ENCODE assay signal across 1 cellular context in genomic region chr11:118911880-118912741, GRCh38.
A peak's percentile ranks its signal among the peaks of the same experiment; 100 is the strongest.
TF ChIP-seq lines count a peak whose summit lies in the region.

No MANE protein-coding gene starts in this region.

TF ChIP-seq in HepG2, 621 proteins besides CTCF, POLR2A, EP300 and RAD21 (continued from another document and continues in another):
- TF ChIP-seq UBTF (CRISPR knock-in tag; IDR thresholded peaks at IDR 0.05) (no peak; the same call in 1 of the 2 replicates), CAMTA2 (CRISPR knock-in tag; IDR thresholded peaks at IDR 0.05; ENCODE audit: borderline replicate concordance) (no peak), ZNF431 (CRISPR knock-in tag; IDR thresholded peaks at IDR 0.05; ENCODE audit: borderline replicate concordance, low read depth) (no peak), ZBTB39 (CRISPR knock-in tag; IDR thresholded peaks at IDR 0.05) (no peak), ZNF256 (CRISPR knock-in tag; conservative IDR thresholded peaks at IDR 0.05) (no peak), NFKBIZ (CRISPR knock-in tag; IDR thresholded peaks at IDR 0.05) (no peak), TAF1 (CRISPR knock-in tag; IDR thresholded peaks at IDR 0.05) (peak; percentile 57; the same call in 1 of the 2 replicates), NCOA2 (CRISPR knock-in tag; IDR thresholded peaks at IDR 0.05) (peak; percentile 17; the same call in 1 of the 2 replicates), RARG (CRISPR knock-in tag; IDR thresholded peaks at IDR 0.05; ENCODE audit: low read depth) (no peak), ZBTB34 (CRISPR knock-in tag; IDR thresholded peaks at IDR 0.05) (no peak), ZNF335 (CRISPR knock-in tag; IDR thresholded peaks at IDR 0.05) (no peak), ZSCAN12 (CRISPR knock-in tag; IDR thresholded peaks at IDR 0.05) (no peak), ZNF30 (CRISPR knock-in tag; IDR thresholded peaks at IDR 0.05) (no peak), ZFP62 (CRISPR knock-in tag; IDR thresholded peaks at IDR 0.05) (no peak), U2AF2 (IDR thresholded peaks at IDR 0.05; ENCODE audit: low read depth, low read length) (no peak), SRSF1 (optimal IDR thresholded peaks at IDR 0.05; ENCODE audit: low read depth, low read length) (peak; percentile 59), SKIL (CRISPR knock-in tag; IDR thresholded peaks at IDR 0.05; ENCODE audit: borderline replicate concordance) (peak; percentile 49; the same call in 1 of the 2 replicates), ZNF678 (CRISPR knock-in tag; IDR thresholded peaks at IDR 0.05) (no peak), KMT2A (CRISPR knock-in tag; IDR thresholded peaks at IDR 0.05) (no peak), ZFP37 (CRISPR knock-in tag; IDR thresholded peaks at IDR 0.05; ENCODE audit: borderline replicate concordance) (no peak), E2F1 (CRISPR knock-in tag; IDR thresholded peaks at IDR 0.05) (no peak), ZFP1 (CRISPR knock-in tag; IDR thresholded peaks at IDR 0.05) (no peak), RXRA (CRISPR knock-in tag; IDR thresholded peaks at IDR 0.05) (peak; percentile 31), ZFY (CRISPR knock-in tag; IDR thresholded peaks at IDR 0.05) (no peak), HCFC1 (IDR thresholded peaks at IDR 0.05; ENCODE audit: low read depth, low read length) (no peak), ZNF333 (CRISPR knock-in tag; IDR thresholded peaks at IDR 0.05; ENCODE audit: borderline replicate concordance) (no peak), ZNF724P (CRISPR knock-in tag; IDR thresholded peaks at IDR 0.05; ENCODE audit: borderline replicate concordance) (no peak), ADNP (CRISPR knock-in tag; IDR thresholded peaks at IDR 0.05) (no peak), CHCHD3 (CRISPR knock-in tag; IDR thresholded peaks at IDR 0.05) (no peak), JDP2 (CRISPR knock-in tag; IDR thresholded peaks at IDR 0.05; ENCODE audit: borderline replicate concordance) (no peak), KLF6 (CRISPR knock-in tag; IDR thresholded peaks at IDR 0.05) (no peak), ZNF562 (CRISPR knock-in tag; IDR thresholded peaks at IDR 0.05; ENCODE audit: borderline replicate concordance) (no peak), YEATS4 (CRISPR knock-in tag; IDR thresholded peaks at IDR 0.05; ENCODE audit: borderline replicate concordance) (peak; percentile 20; the same call in 1 of the 2 replicates), SIX1 (CRISPR knock-in tag; IDR thresholded peaks at IDR 0.05; ENCODE audit: borderline replicate concordance) (no peak), ZNF264 (CRISPR knock-in tag; IDR thresholded peaks at IDR 0.05) (no peak), ZNF232 (CRISPR knock-in tag; IDR thresholded peaks at IDR 0.05; ENCODE audit: borderline replicate concordance) (no peak), MED1 (CRISPR knock-in tag; IDR thresholded peaks at IDR 0.05) (no peak; the same call in none of the 2 replicates), ZBTB7A (CRISPR knock-in tag; IDR thresholded peaks at IDR 0.05) (peak; percentile 71; the same call in 1 of the 2 replicates), SRSF4 (IDR thresholded peaks at IDR 0.05; ENCODE audit: low read depth, low read length, poor library complexity, severe bottlenecking) (no peak), ZNF33B (CRISPR knock-in tag; IDR thresholded peaks at IDR 0.05) (no peak), ZNF652 (CRISPR knock-in tag; IDR thresholded peaks at IDR 0.05; ENCODE audit: borderline replicate concordance, low read depth) (peak; percentile 97), ATM (IDR thresholded peaks at IDR 0.05; ENCODE audit: borderline replicate concordance) (no peak), IRF2 (CRISPR knock-in tag; IDR thresholded peaks at IDR 0.05) (no peak), HNRNPL (IDR thresholded peaks at IDR 0.05; ENCODE audit: low read depth, low read length) (no peak), ZNF343 (CRISPR knock-in tag; IDR thresholded peaks at IDR 0.05) (0 out of 2 replicates have a peak, but pooled peaks have one; percentile 29), ZNF350 (CRISPR knock-in tag; IDR thresholded peaks at IDR 0.05; ENCODE audit: borderline replicate concordance, low read depth) (no peak), ZNF670 (CRISPR knock-in tag; IDR thresholded peaks at IDR 0.05; ENCODE audit: borderline replicate concordance) (peak; percentile 45; the same call in 1 of the 2 replicates)
- TF ChIP-seq, protein P1, sequence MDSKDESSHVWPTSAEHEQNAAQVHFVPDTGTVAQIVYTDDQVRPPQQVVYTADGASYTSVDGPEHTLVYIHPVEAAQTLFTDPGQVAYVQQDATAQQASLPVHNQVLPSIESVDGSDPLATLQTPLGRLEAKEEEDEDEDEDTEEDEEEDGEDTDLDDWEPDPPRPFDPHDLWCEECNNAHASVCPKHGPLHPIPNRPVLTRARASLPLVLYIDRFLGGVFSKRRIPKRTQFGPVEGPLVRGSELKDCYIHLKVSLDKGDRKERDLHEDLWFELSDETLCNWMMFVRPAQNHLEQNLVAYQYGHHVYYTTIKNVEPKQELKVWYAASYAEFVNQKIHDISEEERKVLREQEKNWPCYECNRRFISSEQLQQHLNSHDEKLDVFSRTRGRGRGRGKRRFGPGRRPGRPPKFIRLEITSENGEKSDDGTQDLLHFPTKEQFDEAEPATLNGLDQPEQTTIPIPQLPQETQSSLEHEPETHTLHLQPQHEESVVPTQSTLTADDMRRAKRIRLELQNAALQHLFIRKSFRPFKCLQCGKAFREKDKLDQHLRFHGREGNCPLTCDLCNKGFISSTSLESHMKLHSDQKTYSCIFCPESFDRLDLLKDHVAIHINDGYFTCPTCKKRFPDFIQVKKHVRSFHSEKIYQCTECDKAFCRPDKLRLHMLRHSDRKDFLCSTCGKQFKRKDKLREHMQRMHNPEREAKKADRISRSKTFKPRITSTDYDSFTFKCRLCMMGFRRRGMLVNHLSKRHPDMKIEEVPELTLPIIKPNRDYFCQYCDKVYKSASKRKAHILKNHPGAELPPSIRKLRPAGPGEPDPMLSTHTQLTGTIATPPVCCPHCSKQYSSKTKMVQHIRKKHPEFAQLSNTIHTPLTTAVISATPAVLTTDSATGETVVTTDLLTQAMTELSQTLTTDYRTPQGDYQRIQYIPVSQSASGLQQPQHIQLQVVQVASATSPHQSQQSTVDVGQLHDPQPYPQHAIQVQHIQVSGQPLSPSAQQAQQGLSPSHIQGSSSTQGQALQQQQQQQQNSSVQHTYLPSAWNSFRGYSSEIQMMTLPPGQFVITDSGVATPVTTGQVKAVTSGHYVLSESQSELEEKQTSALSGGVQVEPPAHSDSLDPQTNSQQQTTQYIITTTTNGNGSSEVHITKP (CRISPR knock-in tag; IDR thresholded peaks at IDR 0.05; ENCODE audit: low read depth): no peak; the same call in 1 of the 2 replicates
- TF ChIP-seq, protein P2, sequence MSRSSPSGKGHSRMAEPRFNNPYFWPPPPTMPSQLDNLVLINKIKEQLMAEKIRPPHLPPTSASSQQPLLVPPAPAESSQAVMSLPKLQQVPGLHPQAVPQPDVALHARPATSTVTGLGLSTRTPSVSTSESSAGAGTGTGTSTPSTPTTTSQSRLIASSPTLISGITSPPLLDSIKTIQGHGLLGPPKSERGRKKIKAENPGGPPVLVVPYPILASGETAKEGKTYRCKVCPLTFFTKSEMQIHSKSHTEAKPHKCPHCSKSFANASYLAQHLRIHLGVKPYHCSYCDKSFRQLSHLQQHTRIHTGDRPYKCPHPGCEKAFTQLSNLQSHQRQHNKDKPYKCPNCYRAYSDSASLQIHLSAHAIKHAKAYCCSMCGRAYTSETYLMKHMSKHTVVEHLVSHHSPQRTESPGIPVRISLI (CRISPR knock-in tag; IDR thresholded peaks at IDR 0.05; ENCODE audit: borderline replicate concordance): no peak
- TF ChIP-seq, protein P3, sequence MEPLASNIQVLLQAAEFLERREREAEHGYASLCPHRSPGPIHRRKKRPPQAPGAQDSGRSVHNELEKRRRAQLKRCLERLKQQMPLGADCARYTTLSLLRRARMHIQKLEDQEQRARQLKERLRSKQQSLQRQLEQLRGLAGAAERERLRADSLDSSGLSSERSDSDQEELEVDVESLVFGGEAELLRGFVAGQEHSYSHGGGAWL (CRISPR knock-in tag; IDR thresholded peaks at IDR 0.05): no peak
- TF ChIP-seq, protein P4, sequence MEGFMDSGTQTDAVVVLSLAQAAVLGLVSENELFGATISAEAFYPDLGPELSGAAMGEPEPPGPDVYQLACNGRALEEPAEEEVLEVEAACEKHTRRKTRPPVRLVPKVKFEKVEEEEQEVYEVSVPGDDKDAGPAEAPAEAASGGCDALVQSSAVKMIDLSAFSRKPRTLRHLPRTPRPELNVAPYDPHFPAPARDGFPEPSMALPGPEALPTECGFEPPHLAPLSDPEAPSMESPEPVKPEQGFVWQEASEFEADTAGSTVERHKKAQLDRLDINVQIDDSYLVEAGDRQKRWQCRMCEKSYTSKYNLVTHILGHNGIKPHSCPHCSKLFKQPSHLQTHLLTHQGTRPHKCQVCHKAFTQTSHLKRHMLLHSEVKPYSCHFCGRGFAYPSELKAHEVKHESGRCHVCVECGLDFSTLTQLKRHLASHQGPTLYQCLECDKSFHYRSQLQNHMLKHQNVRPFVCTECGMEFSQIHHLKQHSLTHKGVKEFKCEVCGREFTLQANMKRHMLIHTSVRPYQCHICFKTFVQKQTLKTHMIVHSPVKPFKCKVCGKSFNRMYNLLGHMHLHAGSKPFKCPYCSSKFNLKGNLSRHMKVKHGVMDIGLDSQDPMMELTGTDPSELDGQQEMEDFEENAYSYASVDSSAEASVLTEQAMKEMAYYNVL (CRISPR knock-in tag; IDR thresholded peaks at IDR 0.05; ENCODE audit: borderline replicate concordance): no peak
- TF ChIP-seq, protein P5, sequence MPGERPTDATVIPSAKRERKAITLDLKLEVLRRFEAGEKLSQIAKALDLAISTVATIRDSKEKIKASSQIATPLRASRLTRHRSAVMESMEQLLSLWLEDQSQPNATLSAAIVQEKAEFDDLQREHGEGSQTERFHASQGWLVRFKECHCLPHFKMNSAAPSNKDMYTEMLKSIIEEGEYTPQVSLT (CRISPR knock-in tag; IDR thresholded peaks at IDR 0.05; ENCODE audit: borderline replicate concordance, low read depth): no peak
